1 cellular context compared by ENCODE assay signal in the genomic region with DNA sequence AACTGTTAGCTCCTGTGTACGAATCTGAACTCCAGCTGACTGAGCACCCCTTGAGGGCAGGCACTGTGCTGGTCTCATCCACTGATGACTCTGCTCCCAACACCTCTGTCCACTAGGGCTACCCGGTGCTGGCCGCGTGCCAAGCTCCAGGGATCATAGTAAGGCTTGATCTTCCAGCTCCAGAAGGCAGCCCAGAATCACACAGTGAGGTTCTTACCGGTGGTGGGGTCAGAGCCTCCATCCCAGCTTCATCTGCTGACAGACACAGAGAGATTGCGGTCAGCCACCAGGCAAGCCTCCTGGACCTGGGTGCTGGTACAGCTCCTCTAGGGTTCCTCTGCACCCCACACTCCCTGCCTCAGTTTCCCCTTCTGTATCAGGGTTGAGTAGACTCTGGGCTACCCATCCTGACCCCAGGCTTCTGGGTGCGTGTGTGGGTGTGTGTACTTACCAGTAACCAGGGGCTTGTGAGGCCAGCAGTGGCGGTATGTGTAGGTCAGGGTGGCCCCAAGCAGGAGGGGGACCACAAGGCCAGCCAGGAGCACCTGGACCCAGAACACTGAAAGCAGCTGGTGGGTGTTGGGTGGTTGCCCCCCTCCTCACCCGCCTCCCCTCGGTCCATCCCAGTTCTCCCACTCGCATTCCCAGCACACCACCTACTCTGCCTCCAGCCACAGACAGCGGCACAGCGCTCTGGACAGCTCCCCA.
TF ChIP-seq lines count a peak whose summit lies in the region.

No MANE protein-coding gene starts in this region.

TF ChIP-seq in HepG2, 621 proteins besides CTCF, POLR2A, EP300 and RAD21 (continued from another document):
- TF ChIP-seq ZNF687 (CRISPR knock-in tag; IDR thresholded peaks at IDR 0.05) (peak; percentile 26; the same call in 1 of the 2 replicates), ZNF317 (CRISPR knock-in tag; IDR thresholded peaks at IDR 0.05) (0 out of 2 replicates have a peak, but pooled peaks have one; percentile 21), NAIF1 (CRISPR knock-in tag; IDR thresholded peaks at IDR 0.05; ENCODE audit: borderline replicate concordance) (no peak), MAZ (IDR thresholded peaks at IDR 0.05; ENCODE audit: borderline replicate concordance, low read depth, low read length) (no peak), MAZ (CRISPR knock-in tag; IDR thresholded peaks at IDR 0.05; ENCODE audit: low read depth) (no peak), HOXA7 (CRISPR knock-in tag; IDR thresholded peaks at IDR 0.05) (peak; percentile 11; the same call in 1 of the 2 replicates), SMYD3 (CRISPR knock-in tag; IDR thresholded peaks at IDR 0.05) (0 out of 2 replicates have a peak, but pooled peaks have one; percentile 27), CENPBD1 (CRISPR knock-in tag; IDR thresholded peaks at IDR 0.05; ENCODE audit: borderline replicate concordance, low read depth) (no peak), ZNF326 (CRISPR knock-in tag; IDR thresholded peaks at IDR 0.05; ENCODE audit: borderline replicate concordance) (0 out of 2 replicates have a peak, but pooled peaks have one; percentile 12), ZNF747 (CRISPR knock-in tag; IDR thresholded peaks at IDR 0.05; ENCODE audit: borderline replicate concordance) (no peak), AGO2 (optimal IDR thresholded peaks at IDR 0.05; ENCODE audit: low read depth, low read length) (peak; percentile 90), KLF6 (CRISPR knock-in tag; IDR thresholded peaks at IDR 0.05) (no peak), DDIT3 (CRISPR knock-in tag; IDR thresholded peaks at IDR 0.05) (no peak)
